ENCODE assay signal across 16 cellular contexts in genomic region chr5:168417731-168418429, GRCh38.
DNase-seq lines count a peak whose midpoint lies in the region; ATAC-seq and TF ChIP-seq lines count a peak whose summit lies in the region.
"Had no signal": no experiment of that assay in that cellular context is flagged by ENCODE, and none has a peak within 500 bp of the region (broad histone marks: within the 10 kb centered on the region; RNA-seq: fewer than 3 reads in every experiment).

No MANE protein-coding gene starts in this region.

- no peaks in the 10 kb centered on the region for H3K79me2 ChIP-seq in smooth muscle cell (ENCODE audit: low read depth)

- no peaks in the 10 kb centered on the region for H3K9me3 ChIP-seq in SJCRH30 (replicated peaks)
- no peaks in the 10 kb centered on the region for H3K9me3 ChIP-seq in mesodermal cell (ENCODE audit: control insufficient read depth, low read length)
- no peaks in the 10 kb centered on the region for H3K9me3 ChIP-seq in smooth muscle cell (replicated peaks; ENCODE audit: low read depth)

- CTCF ChIA-PET in activated CD4-positive, alpha-beta T cell treated with anti-CD3 and anti-CD28 coated beads, Interleukin-2, amount 10 ng/mL, durations not matched to agents 7 days and 5 days (lab: Charles Lee) = interaction anchor here (1.1 kb wide), 1 partner anchor 12 kb away, joined by 3 read pairs; no protein-coding TSS in a partner anchor

- WGBS in mesodermal cell (ENCODE audit: insufficient coverage in 2 of 2), 2 experiments = 91 to 95% methylated on average over 9 to 10 of the region's 10 CpGs
- 62% methylated on average over 10 of the region's 10 CpGs for WGBS in smooth muscle cell (ENCODE audit: low lambda C conversion rate)

- no peak for DNase-seq in activated CD4-positive, alpha-beta T cell treated with anti-CD3 and anti-CD28 coated beads, Interleukin-2, amount 10 ng/mL, durations not matched to agents 7 days and 5 days
- DNase-seq in activated CD4-positive, alpha-beta T cell treated with anti-CD3 and anti-CD28 coated beads, Interleukin-2, amount 10 ng/mL, durations not matched to agents 24 days and 14 days = no peak
- DNase-seq in SJCRH30 = peak; percentile 71 to 76
- DNase-seq in smooth muscle cell (lab: John Stamatoyannopoulos, UW; ENCODE audit: unreplicated experiment) = no peak
- no peak for DNase-seq in NCI-H1930 (lab: John Stamatoyannopoulos, UW)
- no peak for DNase-seq in amygdala (lab: John Stamatoyannopoulos, UW)
- DNase-seq: C1 segment of cervical spinal cord, DMS 273 treated with DMSO at 0.1 percent for 48 hours, KBM-7, NCI-H1048, NCI-H146, NCI-H446, PC-9 had no signal

- POLR2A ChIA-PET in activated CD4-positive, alpha-beta T cell treated with anti-CD3 and anti-CD28 coated beads, Interleukin-2, amount 10 ng/mL, durations not matched to agents 7 days and 5 days (lab: Charles Lee) = no interaction called here

- H4K20me1 ChIP-seq in smooth muscle cell (ENCODE audit: low read depth) = no peaks in the 10 kb centered on the region

- H3K9me3 Mint-ChIP-seq in activated CD4-positive, alpha-beta T cell treated with anti-CD3 and anti-CD28 coated beads, Interleukin-2, amount 10 ng/mL, durations not matched to agents 7 days and 5 days = no peaks in the 10 kb centered on the region
- no peaks in the 10 kb centered on the region for H3K9me3 Mint-ChIP-seq in activated CD4-positive, alpha-beta T cell treated with anti-CD3 and anti-CD28 coated beads, Interleukin-2, amount 10 ng/mL, durations not matched to agents 24 days and 14 days

- H3K4me2 ChIP-seq in smooth muscle cell = peak overlapping the region; percentile 52
- H3K4me2 ChIP-seq: PC-9 had no signal

- no peak for TF ChIP-seq CTCF in smooth muscle cell (IDR thresholded peaks at IDR 0.05; ENCODE audit: borderline replicate concordance, insufficient read depth, poor library complexity, severe bottlenecking)

- peak overlapping the region; percentile 39 for H2AFZ ChIP-seq in smooth muscle cell (ENCODE audit: low read depth)
- H2AFZ ChIP-seq: PC-9 had no signal

- H3K27me3 ChIP-seq in SJCRH30 (no peaks in the 10 kb centered on the region), smooth muscle cell (ENCODE audit: low read depth) (no peaks in the 10 kb centered on the region)

- H3K9ac ChIP-seq in smooth muscle cell (ENCODE audit: low read depth) = no peak overlapping the region

- H3K27ac Mint-ChIP-seq in activated CD4-positive, alpha-beta T cell treated with anti-CD3 and anti-CD28 coated beads, Interleukin-2, amount 10 ng/mL, durations not matched to agents 7 days and 5 days = peak overlapping the region; percentile 80
- no peak overlapping the region for H3K27ac Mint-ChIP-seq in activated CD4-positive, alpha-beta T cell treated with anti-CD3 and anti-CD28 coated beads, Interleukin-2, amount 10 ng/mL, durations not matched to agents 24 days and 14 days

- intact Hi-C loops in activated CD4-positive, alpha-beta T cell treated with anti-CD3 and anti-CD28 coated beads, Interleukin-2, amount 10 ng/mL, durations not matched to agents 24 days and 14 days (cut with micrococcal nuclease) = no loop called here

- no peak overlapping the region for H3K4me3 Mint-ChIP-seq in activated CD4-positive, alpha-beta T cell treated with anti-CD3 and anti-CD28 coated beads, Interleukin-2, amount 10 ng/mL, durations not matched to agents 7 days and 5 days
- no peak overlapping the region for H3K4me3 Mint-ChIP-seq in activated CD4-positive, alpha-beta T cell treated with anti-CD3 and anti-CD28 coated beads, Interleukin-2, amount 10 ng/mL, durations not matched to agents 24 days and 14 days

- ATAC-seq in HG02981 (IDR thresholded peaks at IDR 0.05; ENCODE audit: unreplicated experiment) = no peak

- H3K36me3 Mint-ChIP-seq in activated CD4-positive, alpha-beta T cell treated with anti-CD3 and anti-CD28 coated beads, Interleukin-2, amount 10 ng/mL, durations not matched to agents 7 days and 5 days (ENCODE audit: low read depth) = no peaks in the 10 kb centered on the region
- H3K36me3 Mint-ChIP-seq in activated CD4-positive, alpha-beta T cell treated with anti-CD3 and anti-CD28 coated beads, Interleukin-2, amount 10 ng/mL, durations not matched to agents 24 days and 14 days (ENCODE audit: low read depth) = no peaks in the 10 kb centered on the region

- H3K27me3 Mint-ChIP-seq in activated CD4-positive, alpha-beta T cell treated with anti-CD3 and anti-CD28 coated beads, Interleukin-2, amount 10 ng/mL, durations not matched to agents 7 days and 5 days = peaks cover 3% of the 10 kb centered on the region
- peaks cover 18% of the 10 kb centered on the region for H3K27me3 Mint-ChIP-seq in activated CD4-positive, alpha-beta T cell treated with anti-CD3 and anti-CD28 coated beads, Interleukin-2, amount 10 ng/mL, durations not matched to agents 24 days and 14 days

- H3K4me1 Mint-ChIP-seq in activated CD4-positive, alpha-beta T cell treated with anti-CD3 and anti-CD28 coated beads, Interleukin-2, amount 10 ng/mL, durations not matched to agents 7 days and 5 days = no peaks in the 10 kb centered on the region
- H3K4me1 Mint-ChIP-seq in activated CD4-positive, alpha-beta T cell treated with anti-CD3 and anti-CD28 coated beads, Interleukin-2, amount 10 ng/mL, durations not matched to agents 24 days and 14 days = no peaks in the 10 kb centered on the region

- H3K36me3 ChIP-seq in SJCRH30 (no peaks in the 10 kb centered on the region), mesodermal cell (ENCODE audit: control insufficient read depth, insufficient read depth, low read length) (peaks cover 18% of the 10 kb centered on the region), smooth muscle cell (ENCODE audit: low read depth) (no peaks in the 10 kb centered on the region)

- H3K4me1 ChIP-seq in SJCRH30 (peaks cover 20% of the 10 kb centered on the region), mesodermal cell (ENCODE audit: control insufficient read depth, insufficient read depth, low read length, poor library complexity, severe bottlenecking) (peaks cover 17% of the 10 kb centered on the region), smooth muscle cell (ENCODE audit: low read depth) (no peaks in the 10 kb centered on the region)

- H3K4me3 ChIP-seq in SJCRH30 (peak overlapping the region; percentile 38), mesodermal cell (ENCODE audit: extremely low read depth, insufficient read depth, low read length, poor library complexity, severe bottlenecking) (no peak overlapping the region), smooth muscle cell (no peak overlapping the region)
- H3K4me3 ChIP-seq: PC-9 had no signal

- H3K27ac ChIP-seq in SJCRH30 = peak overlapping the region; percentile 80
- H3K27ac ChIP-seq in mesodermal cell (ENCODE audit: low read depth, low read length, severe bottlenecking) = peak overlapping the region; percentile 45
- H3K27ac ChIP-seq in smooth muscle cell (ENCODE audit: low read depth) = peak overlapping the region; percentile 52
- H3K27ac ChIP-seq: 22Rv1, PC-9 had no signal

- no peaks in the 10 kb centered on the region for H3F3A ChIP-seq in smooth muscle cell (ENCODE audit: low read depth)

Comparison
In these comparisons a context has a peak if more than half of its experiments do, and no peak if none do; other contexts are left out.
1. DNase-seq: peak in SJCRH30 (2 of 2); none in activated CD4-positive, alpha-beta T cell treated with anti-CD3 and anti-CD28 coated beads, Interleukin-2, amount 10 ng/mL, durations not matched to agents 7 days and 5 days (single experiment), activated CD4-positive, alpha-beta T cell treated with anti-CD3 and anti-CD28 coated beads, Interleukin-2, amount 10 ng/mL, durations not matched to agents 24 days and 14 days (single experiment), smooth muscle cell (single experiment), NCI-H1930 (0 of 2) and amygdala (0 of 56).
2. Peak in every context shown above with its lines, with median percentiles within 50 percentile points of each other: H3K27ac ChIP-seq.